14 cellular contexts compared by ENCODE assay signal in the genomic region with DNA sequence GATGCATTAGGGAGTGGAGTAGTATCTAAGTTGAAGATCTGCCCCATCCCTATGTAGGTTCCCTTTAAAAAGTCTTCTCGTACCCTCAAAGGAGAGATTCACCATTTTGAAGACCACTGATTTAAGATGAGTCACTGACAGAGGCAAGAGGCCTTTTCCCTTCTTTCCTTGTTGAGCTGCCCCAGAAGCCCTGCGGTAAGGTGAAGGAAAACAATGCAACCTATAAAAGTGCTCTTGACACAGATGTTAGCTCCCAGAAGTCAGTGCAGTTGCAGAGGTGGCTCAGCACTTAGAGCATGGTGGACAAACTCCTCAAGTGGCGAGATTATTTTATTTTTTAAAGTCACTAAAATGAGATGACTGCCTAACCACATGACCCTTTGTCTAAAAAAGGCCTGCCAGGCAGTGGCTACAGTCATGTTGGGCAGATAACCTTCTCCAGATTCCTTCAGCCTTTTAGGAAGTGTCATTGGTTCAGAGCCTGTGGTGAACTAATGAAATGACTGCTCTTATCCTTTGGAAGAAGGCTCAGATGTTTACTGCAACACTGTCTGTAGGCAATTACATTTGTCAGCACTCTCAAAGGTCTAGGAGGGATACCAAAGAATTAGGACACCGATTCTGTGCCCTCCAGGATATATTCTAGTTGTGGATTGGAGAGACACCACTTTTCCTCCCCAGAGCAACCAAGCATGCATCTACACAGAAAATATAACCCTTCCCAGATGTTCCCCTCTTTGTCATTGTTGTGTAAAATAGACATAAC.
DNase-seq lines count a peak whose midpoint lies in the region; ATAC-seq and TF ChIP-seq lines count a peak whose summit lies in the region.
"Had no signal": no experiment of that assay in that cellular context is flagged by ENCODE, and none has a peak within 500 bp of the region (broad histone marks: within the 10 kb centered on the region; RNA-seq: fewer than 3 reads in every experiment).

No MANE protein-coding gene starts in this region.

- no peak overlapping the region for H3K9ac ChIP-seq in IMR-90 (ENCODE audit: low read depth, low read length)

- peaks cover 23% of the 10 kb centered on the region for H3K9me1 ChIP-seq in IMR-90 (ENCODE audit: insufficient read depth, low read length)

- WGBS in IMR-90 (ENCODE audit: extremely low coverage in 2 of 2, insufficient read length in 1 of 2), 2 experiments, result 100% methylated on average over 1 of the region's 4 CpGs; no CpG with 5 or more reads in 1 of the 2 experiments

- H3K27ac ChIP-seq in CD4-positive, alpha-beta T cell (ENCODE audit: low read depth, low read length), result no peak overlapping the region
- H3K27ac ChIP-seq in IMR-90 (ENCODE audit: insufficient read depth, low read length), result peak overlapping the region; percentile 37; the same call in 1 of the 2 replicates
- H3K27ac ChIP-seq: lower lobe of right lung, PC-9, testis had no signal

- POLR2A ChIA-PET in CD4-positive, alpha-beta T cell (lab: Charles Lee), result no interaction called here
- POLR2A ChIA-PET in IMR-90 (lab: Charles Lee; ENCODE audit: unreplicated experiment), result no interaction called here

- H2AK5ac ChIP-seq in IMR-90 (ENCODE audit: low read depth, low read length), result peak overlapping the region; percentile 40

- H3K18ac ChIP-seq in IMR-90 (ENCODE audit: low read depth, low read length), result peak overlapping the region; percentile 16

- H3K23ac ChIP-seq in IMR-90 (ENCODE audit: low read depth, low read length), result peak overlapping the region; percentile 31; the same call in 1 of the 2 replicates

- no peak overlapping the region for H4K91ac ChIP-seq in IMR-90 (ENCODE audit: insufficient read depth, low read depth, low read length)

- peak overlapping the region; percentile 20; the same call in 1 of the 2 replicates for H2BK20ac ChIP-seq in IMR-90 (ENCODE audit: low read depth, low read length)

- peaks cover 10% of the 10 kb centered on the region for H3K36me3 ChIP-seq in IMR-90 (ENCODE audit: control insufficient read depth, insufficient read depth, low read length)
- H3K36me3 ChIP-seq: lower lobe of right lung had no signal

- H3K36me3 Mint-ChIP-seq in CD4-positive, alpha-beta T cell (ENCODE audit: low read depth), result peaks cover 19% of the 10 kb centered on the region
- peaks cover 4 to 42% of the 10 kb centered on the region in 2 donors for H3K36me3 Mint-ChIP-seq in activated naive CD4-positive, alpha-beta T cell treated with anti-CD3 and anti-CD28 coated beads, Interleukin-2, amount 50 U/mL, for 72 hours
- H3K36me3 Mint-ChIP-seq in natural killer cell treated with Interleukin-12 subunit alpha and Interleukin-12 subunit beta and Interleukin-15 and Interleukin-18, amount 100 ng/mL, for 72 hours, result peaks cover 9% of the 10 kb centered on the region

- H2BK5ac ChIP-seq in IMR-90 (ENCODE audit: low read depth, low read length, poor library complexity, severe bottlenecking), result peak overlapping the region; percentile 4

- peak overlapping the region; percentile 27; the same call in 1 of the 3 replicates for H2BK15ac ChIP-seq in IMR-90 (ENCODE audit: low read depth, low read length)

- in situ Hi-C loops in IMR-90 (cut with MboI; ENCODE audit: low sequenced_read_pairs), result no loop called here

- peak overlapping the region; percentile 85 for H3K27ac Mint-ChIP-seq in CD4-positive, alpha-beta T cell
- peak overlapping the region; percentile 72 to 97 for H3K27ac Mint-ChIP-seq in activated naive CD4-positive, alpha-beta T cell treated with anti-CD3 and anti-CD28 coated beads, Interleukin-2, amount 50 U/mL, for 72 hours
- peak overlapping the region; percentile 93 to 100 for H3K27ac Mint-ChIP-seq in natural killer cell treated with Interleukin-12 subunit alpha and Interleukin-12 subunit beta and Interleukin-15 and Interleukin-18, amount 100 ng/mL, for 72 hours

- no peaks in the 10 kb centered on the region for H3K27me3 ChIP-seq in CD4-positive, alpha-beta T cell (ENCODE audit: control insufficient read depth, insufficient read depth, low read length)
- H3K27me3 ChIP-seq in IMR-90 (ENCODE audit: control insufficient read depth, insufficient read depth, low read length), result no peaks in the 10 kb centered on the region
- H3K27me3 ChIP-seq: testis had no signal

- no peak overlapping the region for H2BK120ac ChIP-seq in IMR-90 (ENCODE audit: low read depth, low read length)

- no peak for DNase-seq in CD4-positive, alpha-beta T cell
- DNase-seq in IMR-90 (no peak), NCI-H345 treated with DMSO at 0.1 percent for 48 hours (lab: John Stamatoyannopoulos, UW; ENCODE audit: unreplicated experiment) (no peak), NCI-H187 (lab: John Stamatoyannopoulos, UW) (no peak), superior temporal gyrus (ENCODE audit: extremely low spot score) (no peak)
- DNase-seq in activated naive CD4-positive, alpha-beta T cell treated with anti-CD3 and anti-CD28 coated beads, Interleukin-2, amount 50 U/mL, for 72 hours (ENCODE audit: low spot score in 2 of 2), result no peak
- DNase-seq in natural killer cell treated with Interleukin-12 subunit alpha and Interleukin-12 subunit beta and Interleukin-15 and Interleukin-18, amount 100 ng/mL, for 72 hours (ENCODE audit: low spot score), result no peak
- DNase-seq: EL; lower lobe of right lung; naive thymus-derived CD8-positive, alpha-beta T cell; NCI-H345; PC-9; testis had no signal

- no peaks in the 10 kb centered on the region for H3K27me3 Mint-ChIP-seq in CD4-positive, alpha-beta T cell
- H3K27me3 Mint-ChIP-seq in natural killer cell treated with Interleukin-12 subunit alpha and Interleukin-12 subunit beta and Interleukin-15 and Interleukin-18, amount 100 ng/mL, for 72 hours, result no peaks in the 10 kb centered on the region
- H3K27me3 Mint-ChIP-seq: naive thymus-derived CD8-positive, alpha-beta T cell had no signal

- BruUV-seq in IMR-90 (replicated peaks; lab: Mats Ljungman, UMichigan), result no TSS peak

- H3K4me1 ChIP-seq in IMR-90 (ENCODE audit: control insufficient read depth, insufficient read depth, low read length), result peaks cover 15% of the 10 kb centered on the region

- CTCF ChIA-PET in CD4-positive, alpha-beta T cell (lab: Charles Lee), result no interaction called here
- CTCF ChIA-PET in IMR-90 (lab: Yijun Ruan, JAX), result no interaction called here

- no peak overlapping the region for H2AFZ ChIP-seq in IMR-90 (replicated peaks; ENCODE audit: low read length, poor library complexity)
- H2AFZ ChIP-seq: PC-9 had no signal

- no peak overlapping the region for H3K4me3 ChIP-seq in IMR-90 (ENCODE audit: insufficient read depth, low read depth, low read length)
- H3K4me3 ChIP-seq: coronary artery, lower lobe of right lung, PC-9, testis had no signal

- ATAC-seq in CD4-positive, alpha-beta T cell (ENCODE audit: poor library complexity), result no peak
- ATAC-seq in IMR-90 (ENCODE audit: low read depth), result no peak
- ATAC-seq in activated naive CD4-positive, alpha-beta T cell treated with anti-CD3 and anti-CD28 coated beads, Interleukin-2, amount 50 U/mL, for 72 hours, result peak in 1 of 2 donors; percentile 6
- ATAC-seq in natural killer cell treated with Interleukin-12 subunit alpha and Interleukin-12 subunit beta and Interleukin-15 and Interleukin-18, amount 100 ng/mL, for 72 hours, result no peak
- ATAC-seq: lower lobe of right lung; naive thymus-derived CD8-positive, alpha-beta T cell had no signal

- peak overlapping the region; percentile 73; the same call in 1 of the 2 replicates for H3K14ac ChIP-seq in IMR-90 (replicated peaks; ENCODE audit: low read depth, low read length)

- no peak overlapping the region for H3K56ac ChIP-seq in IMR-90 (ENCODE audit: extremely low read depth, insufficient read depth, low read length)

- intact Hi-C loops in CD4-positive, alpha-beta T cell (cut with DNase I, micrococcal nuclease), result loop anchor here in 1 of 2 experiments (5.0 kb wide), 1 partner anchor 93 kb away; no protein-coding TSS in a partner anchor
- intact Hi-C loops in IMR-90 (cut with micrococcal nuclease), result no loop called here

- peaks cover 25% of the 10 kb centered on the region; the same call in 1 of the 2 replicates for H4K20me1 ChIP-seq in IMR-90 (ENCODE audit: insufficient read depth, low read length)

- H3K9me3 ChIP-seq in CD4-positive, alpha-beta T cell (ENCODE audit: control insufficient read depth, low read length), result no peaks in the 10 kb centered on the region
- no peaks in the 10 kb centered on the region for H3K9me3 ChIP-seq in IMR-90 (ENCODE audit: control insufficient read depth, insufficient read depth, low read length)
- H3K9me3 ChIP-seq: lower lobe of right lung, testis had no signal

- peaks cover 82% of the 10 kb centered on the region for H3K4me1 Mint-ChIP-seq in CD4-positive, alpha-beta T cell (ENCODE audit: low read depth)
- H3K4me1 Mint-ChIP-seq in natural killer cell treated with Interleukin-12 subunit alpha and Interleukin-12 subunit beta and Interleukin-15 and Interleukin-18, amount 100 ng/mL, for 72 hours (ENCODE audit: low read depth in 2 of 2), result peaks cover 77 to 85% of the 10 kb centered on the region in 2 donors

- no peaks in the 10 kb centered on the region for H3K9me3 Mint-ChIP-seq in CD4-positive, alpha-beta T cell
- no peaks in the 10 kb centered on the region for H3K9me3 Mint-ChIP-seq in activated naive CD4-positive, alpha-beta T cell treated with anti-CD3 and anti-CD28 coated beads, Interleukin-2, amount 50 U/mL, for 72 hours
- H3K9me3 Mint-ChIP-seq in natural killer cell treated with Interleukin-12 subunit alpha and Interleukin-12 subunit beta and Interleukin-15 and Interleukin-18, amount 100 ng/mL, for 72 hours, result peaks cover 10% of the 10 kb centered on the region
- H3K9me3 Mint-ChIP-seq: naive thymus-derived CD8-positive, alpha-beta T cell had no signal

- H3K4me3 Mint-ChIP-seq in CD4-positive, alpha-beta T cell, result no peak overlapping the region
- H3K4me3 Mint-ChIP-seq in natural killer cell treated with Interleukin-12 subunit alpha and Interleukin-12 subunit beta and Interleukin-15 and Interleukin-18, amount 100 ng/mL, for 72 hours, result peak overlapping the region; percentile 9
- H3K4me3 Mint-ChIP-seq: naive thymus-derived CD8-positive, alpha-beta T cell had no signal

- dilution Hi-C loops in IMR-90 (cut with HindIII; ENCODE audit: low sequenced_read_pairs, unreplicated experiment), result no loop called here

- TF ChIP-seq RAD21 in IMR-90 (IDR thresholded peaks at IDR 0.05; ENCODE audit: low read length), result no peak

- peak overlapping the region; percentile 5; the same call in 1 of the 2 replicates for H3K4ac ChIP-seq in IMR-90 (ENCODE audit: low read depth, low read length)

- TF ChIP-seq POLR2A in IMR-90 (IDR thresholded peaks at IDR 0.05; ENCODE audit: low read depth, low read length), result no peak

- no peak overlapping the region for H4K8ac ChIP-seq in IMR-90 (ENCODE audit: low read depth in 2 of 2, low read length in 2 of 2)

- peaks cover 44 to 82% of the 10 kb centered on the region in 2 experiments for H3K79me1 ChIP-seq in IMR-90 (ENCODE audit: low read depth in 1 of 2, low read length in 2 of 2)

- H2AK9ac ChIP-seq in IMR-90 (replicated peaks; ENCODE audit: low read depth, low read length, poor library complexity), result no peak overlapping the region

- no peak for TF ChIP-seq CTCF in CD4-positive, alpha-beta T cell (IDR thresholded peaks at IDR 0.05)
- TF ChIP-seq CTCF in IMR-90 (conservative IDR thresholded peaks at IDR 0.05; ENCODE audit: low read depth, low read length), result no peak

- no peak overlapping the region for H4K5ac ChIP-seq in IMR-90 (ENCODE audit: low read depth, low read length)

- no peak overlapping the region for H3K4me2 ChIP-seq in IMR-90 (ENCODE audit: low read depth, low read length)
- H3K4me2 ChIP-seq: PC-9 had no signal
